In the genomic region with DNA sequence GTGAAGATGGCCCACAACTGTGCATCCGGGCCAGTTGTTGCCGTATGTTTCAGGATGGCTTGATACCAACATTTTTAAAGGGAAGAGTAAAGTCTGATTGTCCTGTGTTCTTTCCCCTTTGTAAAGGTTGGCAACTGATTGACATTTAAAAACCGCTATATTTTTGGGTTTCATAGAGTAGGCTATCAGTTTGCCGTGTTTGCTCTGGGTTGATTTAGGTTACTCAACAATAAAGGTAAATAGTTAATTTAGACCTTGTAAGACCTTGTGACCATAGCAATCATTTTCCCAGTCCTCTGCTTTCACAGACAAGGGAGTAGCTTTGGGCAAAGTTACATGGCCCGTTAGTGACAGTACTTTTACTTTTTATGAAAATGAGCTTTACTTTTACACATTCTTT, we compare ENCODE assay signal across 25 cellular contexts.
A peak's percentile ranks its signal among the peaks of the same experiment; 100 is the strongest.
DNase-seq lines count a peak whose midpoint lies in the region; ATAC-seq, FAIRE-seq and TF ChIP-seq lines count a peak whose summit lies in the region.
"Had no signal": no experiment of that assay in that cellular context is flagged by ENCODE, and none has a peak within 500 bp of the region (broad histone marks: within the 10 kb centered on the region; RNA-seq: fewer than 3 reads in every experiment).

No MANE protein-coding gene starts in this region.

- H3K27me3 Mint-ChIP-seq in brain, result no peaks in the 10 kb centered on the region
- no peaks in the 10 kb centered on the region for H3K27me3 Mint-ChIP-seq in stimulated activated naive CD8-positive, alpha-beta T cell treated with anti-CD3 and anti-CD28 coated beads, Interleukin-15, amount 100 ng/mL, for 72 hours
- H3K27me3 Mint-ChIP-seq: CD4-positive, alpha-beta T cell had no signal

- no peak overlapping the region for H3K4me3 ChIP-seq in liver (ENCODE audit: low read depth in 1 of 3, low read length in 3 of 3)
- H3K4me3 ChIP-seq in psoas muscle, result peak overlapping the region; percentile 35
- H3K4me3 ChIP-seq: A549; BLaER1 treated with 17β-estradiol and CSF1 and Interleukin-3, amounts not matched to agents 10 nM and 100 nM; K562; MG63; SK-N-MC had no signal

- peak; percentile 15 for DNase-seq in NCI-H69 (lab: John Stamatoyannopoulos, UW)
- no peak for DNase-seq in psoas muscle
- DNase-seq in stimulated activated naive CD8-positive, alpha-beta T cell treated with anti-CD3 and anti-CD28 coated beads, Interleukin-15, amount 100 ng/mL, for 72 hours, result no peak
- no peak for DNase-seq in GM12891 (ENCODE audit: insufficient read length, low spot score)
- DNase-seq: AML-193; CD4-positive, alpha-beta T cell; GOT3; MG63; NCI-H1105 treated with DMSO at 0.1 percent for 48 hours; NCI-H146; NCI-H2029; NCI-H446 treated with DMSO at 0.1 percent for 48 hours; NCI-H526; SHP77 had no signal

- TF ChIP-seq POLR2A in GM12891 (IDR thresholded peaks at IDR 0.05; ENCODE audit: low read depth, low read length), result no peak

- no peak for FAIRE-seq in GM12891 (lab: Jason Lieb, UNC)
- FAIRE-seq: A549, D721Med, K562 had no signal

- H3K9me3 ChIP-seq in liver (ENCODE audit: control insufficient read depth in 4 of 4, low read length in 3 of 4) (no peaks in the 10 kb centered on the region), psoas muscle (no peaks in the 10 kb centered on the region)
- H3K9me3 ChIP-seq: A549, MG63 had no signal

- no peak overlapping the region for H3K4me3 Mint-ChIP-seq in brain
- H3K4me3 Mint-ChIP-seq in stimulated activated naive CD8-positive, alpha-beta T cell treated with anti-CD3 and anti-CD28 coated beads, Interleukin-15, amount 100 ng/mL, for 72 hours, result no peak overlapping the region
- H3K4me3 Mint-ChIP-seq: CD4-positive, alpha-beta T cell had no signal

- WGBS in liver, result 36% methylated on average over 5 of the region's 5 CpGs
- 34 to 69% (median 34%) methylated on average over 5 of the region's 5 CpGs for WGBS in psoas muscle, 3 donors

- H3K27me3 ChIP-seq in liver (ENCODE audit: control insufficient read depth in 4 of 4, insufficient read depth in 4 of 4, low read length in 3 of 4), result no peaks in the 10 kb centered on the region
- H3K27me3 ChIP-seq in psoas muscle (ENCODE audit: insufficient read depth in 3 of 3, low read length in 2 of 3), result no peaks in the 10 kb centered on the region
- H3K27me3 ChIP-seq: BLaER1 treated with 17β-estradiol and CSF1 and Interleukin-3, amounts not matched to agents 10 nM and 100 nM; MG63 had no signal

- peaks cover 54% of the 10 kb centered on the region for H3K4me1 Mint-ChIP-seq in brain
- H3K4me1 Mint-ChIP-seq in stimulated activated naive CD8-positive, alpha-beta T cell treated with anti-CD3 and anti-CD28 coated beads, Interleukin-15, amount 100 ng/mL, for 72 hours, result no peaks in the 10 kb centered on the region

- intact Hi-C loops in psoas muscle (cut with DNase I), result no loop called here

- peak overlapping the region in 3 of 5 experiments; percentile 35 to 72 (median 68) for H3K27ac Mint-ChIP-seq in brain
- H3K27ac Mint-ChIP-seq in stimulated activated naive CD8-positive, alpha-beta T cell treated with anti-CD3 and anti-CD28 coated beads, Interleukin-15, amount 100 ng/mL, for 72 hours, result no peak overlapping the region
- H3K27ac Mint-ChIP-seq: CD4-positive, alpha-beta T cell had no signal

- H3K36me3 ChIP-seq in liver (ENCODE audit: control insufficient read depth in 4 of 4, insufficient read depth in 3 of 4, low read depth in 1 of 4, low read length in 3 of 4), result no peaks in the 10 kb centered on the region
- no peaks in the 10 kb centered on the region for H3K36me3 ChIP-seq in psoas muscle (ENCODE audit: insufficient read depth in 1 of 2, low read depth in 1 of 2)
- H3K36me3 ChIP-seq: BLaER1 treated with 17β-estradiol and CSF1 and Interleukin-3, amounts not matched to agents 10 nM and 100 nM; MG63 had no signal

- H3K36me3 Mint-ChIP-seq in brain, result no peaks in the 10 kb centered on the region

- H3K4me1 ChIP-seq in liver (ENCODE audit: control insufficient read depth in 4 of 4, insufficient read depth in 4 of 4, low read length in 3 of 4) (peaks cover 9 to 35% (median 20%) of the 10 kb centered on the region in 4 donors), psoas muscle (peaks cover 45% of the 10 kb centered on the region)
- H3K4me1 ChIP-seq: A549; BLaER1 treated with 17β-estradiol and CSF1 and Interleukin-3, amounts not matched to agents 10 nM and 100 nM had no signal

- TF ChIP-seq CTCF in brain (conservative IDR thresholded peaks at IDR 0.05) (no peak), liver (IDR thresholded peaks at IDR 0.05; ENCODE audit: low read depth, low read length, missing input control) (no peak), psoas muscle (IDR thresholded peaks at IDR 0.05) (no peak)

- no peak overlapping the region for H3K9ac ChIP-seq in liver (ENCODE audit: low read depth in 1 of 2, low read length in 2 of 2)
- H3K9ac ChIP-seq: BLaER1 treated with 17β-estradiol and CSF1 and Interleukin-3, amounts not matched to agents 10 nM and 100 nM had no signal

- H3K9me3 Mint-ChIP-seq in brain, result no peaks in the 10 kb centered on the region
- H3K9me3 Mint-ChIP-seq in stimulated activated naive CD8-positive, alpha-beta T cell treated with anti-CD3 and anti-CD28 coated beads, Interleukin-15, amount 100 ng/mL, for 72 hours, result no peaks in the 10 kb centered on the region

- peak in 1 of 4 donors; percentile 26 for ATAC-seq in psoas muscle
- no peak for ATAC-seq in stimulated activated naive CD8-positive, alpha-beta T cell treated with anti-CD3 and anti-CD28 coated beads, Interleukin-15, amount 100 ng/mL, for 72 hours
- ATAC-seq in GM18502 (IDR thresholded peaks at IDR 0.05; ENCODE audit: poor library complexity, unreplicated experiment), result no peak
- ATAC-seq: A549, HCT116, K562, Panc1 had no signal

- TF ChIP-seq RAD21 in liver (IDR thresholded peaks at IDR 0.05), result peak; percentile 49 to 56

- H3K27ac ChIP-seq in liver (ENCODE audit: low read depth in 1 of 2, low read length in 2 of 2) (peak overlapping the region in 1 of 2 donors; percentile 19), psoas muscle (peak overlapping the region; percentile 56)
- H3K27ac ChIP-seq: A549; BLaER1 treated with 17β-estradiol and CSF1 and Interleukin-3, amounts not matched to agents 10 nM and 100 nM; RWPE1; SK-N-MC had no signal

TF ChIP-seq in liver, 16 proteins besides CTCF, POLR2A, EP300 and RAD21 (continues in another document):
- peak; percentile 76 to 77 for TF ChIP-seq HNF4A (conservative IDR thresholded peaks at IDR 0.05)
- TF ChIP-seq RXRA (IDR thresholded peaks at IDR 0.05), result peak; percentile 67 to 71
- TF ChIP-seq FOXA2 (IDR thresholded peaks at IDR 0.05), result peak; percentile 85
- no peak for TF ChIP-seq NR2F2 (IDR thresholded peaks at IDR 0.05)
- TF ChIP-seq, protein P1, sequence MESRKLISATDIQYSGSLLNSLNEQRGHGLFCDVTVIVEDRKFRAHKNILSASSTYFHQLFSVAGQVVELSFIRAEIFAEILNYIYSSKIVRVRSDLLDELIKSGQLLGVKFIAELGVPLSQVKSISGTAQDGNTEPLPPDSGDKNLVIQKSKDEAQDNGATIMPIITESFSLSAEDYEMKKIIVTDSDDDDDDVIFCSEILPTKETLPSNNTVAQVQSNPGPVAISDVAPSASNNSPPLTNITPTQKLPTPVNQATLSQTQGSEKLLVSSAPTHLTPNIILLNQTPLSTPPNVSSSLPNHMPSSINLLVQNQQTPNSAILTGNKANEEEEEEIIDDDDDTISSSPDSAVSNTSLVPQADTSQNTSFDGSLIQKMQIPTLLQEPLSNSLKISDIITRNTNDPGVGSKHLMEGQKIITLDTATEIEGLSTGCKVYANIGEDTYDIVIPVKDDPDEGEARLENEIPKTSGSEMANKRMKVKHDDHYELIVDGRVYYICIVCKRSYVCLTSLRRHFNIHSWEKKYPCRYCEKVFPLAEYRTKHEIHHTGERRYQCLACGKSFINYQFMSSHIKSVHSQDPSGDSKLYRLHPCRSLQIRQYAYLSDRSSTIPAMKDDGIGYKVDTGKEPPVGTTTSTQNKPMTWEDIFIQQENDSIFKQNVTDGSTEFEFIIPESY (IDR thresholded peaks at IDR 0.05), result peak; percentile 63
- TF ChIP-seq, protein P2, sequence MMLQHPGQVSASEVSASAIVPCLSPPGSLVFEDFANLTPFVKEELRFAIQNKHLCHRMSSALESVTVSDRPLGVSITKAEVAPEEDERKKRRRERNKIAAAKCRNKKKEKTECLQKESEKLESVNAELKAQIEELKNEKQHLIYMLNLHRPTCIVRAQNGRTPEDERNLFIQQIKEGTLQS (IDR thresholded peaks at IDR 0.05), result no peak
- peak; percentile 77 for TF ChIP-seq SP1 (IDR thresholded peaks at IDR 0.05)
- TF ChIP-seq JUND (IDR thresholded peaks at IDR 0.05), result no peak
- TF ChIP-seq EGR1 (IDR thresholded peaks at IDR 0.05; ENCODE audit: low read depth in 2 of 2), result no peak
- TF ChIP-seq HNF4G (IDR thresholded peaks at IDR 0.05), result peak; percentile 43
- TF ChIP-seq TAF1 (conservative IDR thresholded peaks at IDR 0.05), result no peak

TF ChIP-seq in GM12891, 5 proteins besides CTCF, POLR2A, EP300 and RAD21:
- TF ChIP-seq POLR2AphosphoS5 (IDR thresholded peaks at IDR 0.05; ENCODE audit: low read depth, low read length), result no peak
- no peak for TF ChIP-seq PAX5 (IDR thresholded peaks at IDR 0.05; ENCODE audit: insufficient read depth, low read length, severe bottlenecking)
- TF ChIP-seq POU2F2 (IDR thresholded peaks at IDR 0.05; ENCODE audit: low read depth, low read length), result no peak
- no peak for TF ChIP-seq TAF1 (IDR thresholded peaks at IDR 0.05; ENCODE audit: low read depth, low read length)
- no peak for TF ChIP-seq SPI1 (IDR thresholded peaks at IDR 0.05; ENCODE audit: low read depth, low read length)

Comparison
In these comparisons a context has a peak if more than half of its experiments do, and no peak if none do; other contexts are left out.
1. H3K27ac Mint-ChIP-seq: peak in brain (3 of 5); none in stimulated activated naive CD8-positive, alpha-beta T cell treated with anti-CD3 and anti-CD28 coated beads, Interleukin-15, amount 100 ng/mL, for 72 hours (0 of 2).